ENCODE assay signal across 9 cellular contexts in genomic region chr13:51222510-51223283, GRCh38. TPM values are rescaled to one million over a fixed set of nuclear protein-coding genes. Genes with fewer than 3 reads are reported as not detected.
A peak's percentile ranks its signal among the peaks of the same experiment; 100 is the strongest.
DNase-seq lines count a peak whose midpoint lies in the region; ATAC-seq, FAIRE-seq and TF ChIP-seq lines count a peak whose summit lies in the region.
"Had no signal": no experiment of that assay in that cellular context is flagged by ENCODE, and none has a peak within 500 bp of the region (broad histone marks: within the 10 kb centered on the region; RNA-seq: fewer than 3 reads in every experiment).

No MANE protein-coding gene starts in this region.

- no peak overlapping the region for H3K27ac Mint-ChIP-seq in activated CD8-positive, alpha-beta memory T cell treated with anti-CD3 and anti-CD28 coated beads, Interleukin-2, amount 10 ng/mL, durations not matched to agents 7 days and 5 days

- no peaks in the 10 kb centered on the region for H3K9me3 ChIP-seq in cardiac muscle cell (ENCODE audit: low read depth)

- H3K27me3 ChIP-seq in cardiac muscle cell: peaks cover 46% of the 10 kb centered on the region

- H3K36me3 Mint-ChIP-seq in activated CD8-positive, alpha-beta memory T cell treated with anti-CD3 and anti-CD28 coated beads, Interleukin-2, amount 10 ng/mL, durations not matched to agents 7 days and 5 days: no peaks in the 10 kb centered on the region

- H3K4me1 ChIP-seq in cardiac muscle cell (ENCODE audit: low read depth): no peaks in the 10 kb centered on the region

- DNase-seq in DMS 273 (lab: John Stamatoyannopoulos, UW; ENCODE audit: unreplicated experiment) (peak; percentile 46), DMS 273 treated with DMSO at 0.1 percent for 48 hours (lab: John Stamatoyannopoulos, UW) (no peak), cardiac muscle cell (ENCODE audit: low read depth in 1 of 2, low spot score in 1 of 2) (peak in 1 of 2 donors; percentile 35), retina (peak; percentile 83), DMS153 (lab: John Stamatoyannopoulos, UW) (no peak), D721Med (ENCODE audit: insufficient read length, low spot score) (no peak)
- DNase-seq in activated CD8-positive, alpha-beta memory T cell treated with anti-CD3 and anti-CD28 coated beads, Interleukin-2, amount 10 ng/mL, durations not matched to agents 7 days and 5 days: no peak

- CTCF ChIA-PET in activated CD8-positive, alpha-beta memory T cell treated with anti-CD3 and anti-CD28 coated beads, Interleukin-2, amount 10 ng/mL, durations not matched to agents 7 days and 5 days (lab: Charles Lee): interaction anchor here (0.9 to 3.2 kb wide), 3 partner anchors 40 to 97 kb away, joined by 3 to 20 read pairs (median 3); no protein-coding TSS in a partner anchor

- peaks cover 76% of the 10 kb centered on the region for H3K27me3 Mint-ChIP-seq in activated CD8-positive, alpha-beta memory T cell treated with anti-CD3 and anti-CD28 coated beads, Interleukin-2, amount 10 ng/mL, durations not matched to agents 7 days and 5 days

- ATAC-seq in HG03442 (IDR thresholded peaks at IDR 0.05; ENCODE audit: unreplicated experiment): peak; percentile 11
- no peak for ATAC-seq in activated CD8-positive, alpha-beta memory T cell treated with anti-CD3 and anti-CD28 coated beads, Interleukin-2, amount 10 ng/mL, durations not matched to agents 7 days and 5 days

- no peaks in the 10 kb centered on the region for H3K36me3 ChIP-seq in cardiac muscle cell

- TF ChIP-seq CTCF in cardiac muscle cell (IDR thresholded peaks at IDR 0.05; ENCODE audit: low read depth, low read length): peak; percentile 30
- no peak for TF ChIP-seq CTCF in D721Med (IDR thresholded peaks at IDR 0.05; ENCODE audit: insufficient read depth, missing control alignments)

- H3K4me3 Mint-ChIP-seq in activated CD8-positive, alpha-beta memory T cell treated with anti-CD3 and anti-CD28 coated beads, Interleukin-2, amount 10 ng/mL, durations not matched to agents 7 days and 5 days: peak overlapping the region; percentile 37

- no peak for FAIRE-seq in D721Med (lab: Jason Lieb, UNC)
- FAIRE-seq: A204.1 had no signal

- H3K27ac ChIP-seq in cardiac muscle cell: no peak overlapping the region

- H3K9me3 Mint-ChIP-seq in activated CD8-positive, alpha-beta memory T cell treated with anti-CD3 and anti-CD28 coated beads, Interleukin-2, amount 10 ng/mL, durations not matched to agents 7 days and 5 days (ENCODE audit: low read depth): no peaks in the 10 kb centered on the region

- peak overlapping the region; percentile 76 for H3K4me3 ChIP-seq in cardiac muscle cell

- peaks cover 3% of the 10 kb centered on the region for H3K4me1 Mint-ChIP-seq in activated CD8-positive, alpha-beta memory T cell treated with anti-CD3 and anti-CD28 coated beads, Interleukin-2, amount 10 ng/mL, durations not matched to agents 7 days and 5 days

RNA-seq across cellular contexts. Expression of gene FAM124A, which starts 0.5 kb away (rescaled TPM):
- under 1 TPM; 0.09 to 0.26 TPM for total RNA-seq in activated CD8-positive, alpha-beta memory T cell treated with anti-CD3 and anti-CD28 coated beads, Interleukin-2, amount 10 ng/mL, durations not matched to agents 7 days and 5 days
- 0.18 and 0.25 TPM in 2 replicates for total RNA-seq in cardiac muscle cell
- polyA plus RNA-seq in cardiac muscle cell: 0.16 TPM in 1 of 2 replicates, not detected in the other

Comparison
In these comparisons a context has a peak if more than half of its experiments do, and no peak if none do; other contexts are left out.
1. DNase-seq: peak in DMS 273 (single experiment) and retina (single experiment); none in DMS 273 treated with DMSO at 0.1 percent for 48 hours (single experiment), activated CD8-positive, alpha-beta memory T cell treated with anti-CD3 and anti-CD28 coated beads, Interleukin-2, amount 10 ng/mL, durations not matched to agents 7 days and 5 days (single experiment), DMS153 (single experiment) and D721Med (single experiment).